In the genomic region with DNA sequence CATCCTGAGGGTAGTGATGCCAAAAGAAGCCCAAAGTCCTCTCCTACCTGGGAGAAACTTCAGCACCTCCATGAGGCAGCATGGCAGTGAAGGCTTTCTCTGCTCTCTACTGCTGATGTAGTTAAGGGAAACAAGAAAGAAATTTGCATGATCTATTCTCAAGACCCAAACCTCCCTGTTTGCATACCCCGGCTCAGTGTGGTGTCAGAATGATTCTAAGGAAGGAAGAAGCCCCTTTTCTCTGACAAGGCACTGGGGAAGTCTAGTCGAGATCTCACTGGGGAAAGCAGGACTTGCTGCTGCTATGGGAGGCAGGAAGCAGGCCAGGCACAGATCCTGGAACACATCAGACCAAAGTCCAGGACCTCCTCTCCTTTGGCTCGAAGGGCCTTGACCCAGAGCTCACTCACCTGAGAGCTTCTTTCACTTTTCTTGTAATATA, we compare ENCODE assay signal across 1 cellular context.
TF ChIP-seq lines count a peak whose summit lies in the region.

No MANE protein-coding gene starts in this region.

TF ChIP-seq in GM12878, 131 proteins besides CTCF, POLR2A, EP300 and RAD21 (continued from another document and continues in another):
- TF ChIP-seq USF1 (IDR thresholded peaks at IDR 0.05; ENCODE audit: borderline replicate concordance, extremely low read length, insufficient read depth, low read depth, low read length) (no peak), POLR2AphosphoS2 (IDR thresholded peaks at IDR 0.05; ENCODE audit: low read depth, low read length) (no peak), TAF1 (IDR thresholded peaks at IDR 0.05; ENCODE audit: borderline replicate concordance, low read depth, low read length) (peak; percentile 68; the same call in 1 of the 2 replicates), ETV6 (conservative IDR thresholded peaks at IDR 0.05 in 1 of 2, IDR thresholded peaks at IDR 0.05 in 1 of 2; ENCODE audit: borderline replicate concordance in 1 of 2, low read depth in 1 of 2) (peak in 1 of 2 experiments; percentile 34; a peak in 1 of 4 replicates), SIN3A (IDR thresholded peaks at IDR 0.05; ENCODE audit: low read depth, low read length) (no peak), BCL11A (IDR thresholded peaks at IDR 0.05; ENCODE audit: low read depth, low read length) (no peak), BRCA1 (IDR thresholded peaks at IDR 0.05; ENCODE audit: low read depth, low read length) (no peak), BCL3 (IDR thresholded peaks at IDR 0.05; ENCODE audit: borderline replicate concordance, insufficient read depth, low read depth, low read length, poor library complexity, severe bottlenecking) (no peak), TCF3 (IDR thresholded peaks at IDR 0.05; ENCODE audit: borderline replicate concordance, insufficient read depth, low read depth, low read length) (no peak), SUPT20H (IDR thresholded peaks at IDR 0.05; ENCODE audit: borderline replicate concordance, control insufficient read depth, low read depth, low read length) (no peak), CBX3 (IDR thresholded peaks at IDR 0.05; ENCODE audit: borderline replicate concordance, low read depth) (no peak), RELB (IDR thresholded peaks at IDR 0.05; ENCODE audit: low read depth) (peak; percentile 56; the same call in 1 of the 2 replicates), IRF4 (IDR thresholded peaks at IDR 0.05; ENCODE audit: low read depth, low read length) (no peak; the same call in 1 of the 2 replicates), MTA2 (IDR thresholded peaks at IDR 0.05; ENCODE audit: low read depth) (no peak; the same call in 1 of the 2 replicates), GATAD2B (conservative IDR thresholded peaks at IDR 0.05; ENCODE audit: low read depth) (peak; percentile 47; the same call in 1 of the 2 replicates), MYC (IDR thresholded peaks at IDR 0.05; ENCODE audit: insufficient read depth, insufficient read length, insufficient replicate concordance, low read length, severe bottlenecking) (no peak), IKZF1 (conservative IDR thresholded peaks at IDR 0.05) (peak; percentile 88), E4F1 (IDR thresholded peaks at IDR 0.05; ENCODE audit: borderline replicate concordance, partially characterized antibody) (no peak), ELK1 (IDR thresholded peaks at IDR 0.05; ENCODE audit: low read depth, low read length) (no peak), CREB1 (IDR thresholded peaks at IDR 0.05; ENCODE audit: low read depth) (peak; percentile 42; the same call in 1 of the 2 replicates), RELA (IDR thresholded peaks at IDR 0.05; ENCODE audit: borderline replicate concordance, partially characterized antibody) (no peak), SMAD5 (IDR thresholded peaks at IDR 0.05; ENCODE audit: low read depth) (peak; percentile 43; the same call in 1 of the 2 replicates), CEBPB (IDR thresholded peaks at IDR 0.05; ENCODE audit: borderline replicate concordance in 1 of 2, low read depth in 2 of 2, low read length in 2 of 2) (no peak), ZNF592 (IDR thresholded peaks at IDR 0.05) (no peak), MYB (IDR thresholded peaks at IDR 0.05; ENCODE audit: borderline replicate concordance, low read depth, low read length) (no peak), CBX5 (IDR thresholded peaks at IDR 0.05; ENCODE audit: low read depth) (no peak)
- TF ChIP-seq, protein P1, sequence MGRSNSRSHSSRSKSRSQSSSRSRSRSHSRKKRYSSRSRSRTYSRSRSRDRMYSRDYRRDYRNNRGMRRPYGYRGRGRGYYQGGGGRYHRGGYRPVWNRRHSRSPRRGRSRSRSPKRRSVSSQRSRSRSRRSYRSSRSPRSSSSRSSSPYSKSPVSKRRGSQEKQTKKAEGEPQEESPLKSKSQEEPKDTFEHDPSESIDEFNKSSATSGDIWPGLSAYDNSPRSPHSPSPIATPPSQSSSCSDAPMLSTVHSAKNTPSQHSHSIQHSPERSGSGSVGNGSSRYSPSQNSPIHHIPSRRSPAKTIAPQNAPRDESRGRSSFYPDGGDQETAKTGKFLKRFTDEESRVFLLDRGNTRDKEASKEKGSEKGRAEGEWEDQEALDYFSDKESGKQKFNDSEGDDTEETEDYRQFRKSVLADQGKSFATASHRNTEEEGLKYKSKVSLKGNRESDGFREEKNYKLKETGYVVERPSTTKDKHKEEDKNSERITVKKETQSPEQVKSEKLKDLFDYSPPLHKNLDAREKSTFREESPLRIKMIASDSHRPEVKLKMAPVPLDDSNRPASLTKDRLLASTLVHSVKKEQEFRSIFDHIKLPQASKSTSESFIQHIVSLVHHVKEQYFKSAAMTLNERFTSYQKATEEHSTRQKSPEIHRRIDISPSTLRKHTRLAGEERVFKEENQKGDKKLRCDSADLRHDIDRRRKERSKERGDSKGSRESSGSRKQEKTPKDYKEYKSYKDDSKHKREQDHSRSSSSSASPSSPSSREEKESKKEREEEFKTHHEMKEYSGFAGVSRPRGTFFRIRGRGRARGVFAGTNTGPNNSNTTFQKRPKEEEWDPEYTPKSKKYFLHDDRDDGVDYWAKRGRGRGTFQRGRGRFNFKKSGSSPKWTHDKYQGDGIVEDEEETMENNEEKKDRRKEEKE (IDR thresholded peaks at IDR 0.05): no peak
- TF ChIP-seq, protein P2, sequence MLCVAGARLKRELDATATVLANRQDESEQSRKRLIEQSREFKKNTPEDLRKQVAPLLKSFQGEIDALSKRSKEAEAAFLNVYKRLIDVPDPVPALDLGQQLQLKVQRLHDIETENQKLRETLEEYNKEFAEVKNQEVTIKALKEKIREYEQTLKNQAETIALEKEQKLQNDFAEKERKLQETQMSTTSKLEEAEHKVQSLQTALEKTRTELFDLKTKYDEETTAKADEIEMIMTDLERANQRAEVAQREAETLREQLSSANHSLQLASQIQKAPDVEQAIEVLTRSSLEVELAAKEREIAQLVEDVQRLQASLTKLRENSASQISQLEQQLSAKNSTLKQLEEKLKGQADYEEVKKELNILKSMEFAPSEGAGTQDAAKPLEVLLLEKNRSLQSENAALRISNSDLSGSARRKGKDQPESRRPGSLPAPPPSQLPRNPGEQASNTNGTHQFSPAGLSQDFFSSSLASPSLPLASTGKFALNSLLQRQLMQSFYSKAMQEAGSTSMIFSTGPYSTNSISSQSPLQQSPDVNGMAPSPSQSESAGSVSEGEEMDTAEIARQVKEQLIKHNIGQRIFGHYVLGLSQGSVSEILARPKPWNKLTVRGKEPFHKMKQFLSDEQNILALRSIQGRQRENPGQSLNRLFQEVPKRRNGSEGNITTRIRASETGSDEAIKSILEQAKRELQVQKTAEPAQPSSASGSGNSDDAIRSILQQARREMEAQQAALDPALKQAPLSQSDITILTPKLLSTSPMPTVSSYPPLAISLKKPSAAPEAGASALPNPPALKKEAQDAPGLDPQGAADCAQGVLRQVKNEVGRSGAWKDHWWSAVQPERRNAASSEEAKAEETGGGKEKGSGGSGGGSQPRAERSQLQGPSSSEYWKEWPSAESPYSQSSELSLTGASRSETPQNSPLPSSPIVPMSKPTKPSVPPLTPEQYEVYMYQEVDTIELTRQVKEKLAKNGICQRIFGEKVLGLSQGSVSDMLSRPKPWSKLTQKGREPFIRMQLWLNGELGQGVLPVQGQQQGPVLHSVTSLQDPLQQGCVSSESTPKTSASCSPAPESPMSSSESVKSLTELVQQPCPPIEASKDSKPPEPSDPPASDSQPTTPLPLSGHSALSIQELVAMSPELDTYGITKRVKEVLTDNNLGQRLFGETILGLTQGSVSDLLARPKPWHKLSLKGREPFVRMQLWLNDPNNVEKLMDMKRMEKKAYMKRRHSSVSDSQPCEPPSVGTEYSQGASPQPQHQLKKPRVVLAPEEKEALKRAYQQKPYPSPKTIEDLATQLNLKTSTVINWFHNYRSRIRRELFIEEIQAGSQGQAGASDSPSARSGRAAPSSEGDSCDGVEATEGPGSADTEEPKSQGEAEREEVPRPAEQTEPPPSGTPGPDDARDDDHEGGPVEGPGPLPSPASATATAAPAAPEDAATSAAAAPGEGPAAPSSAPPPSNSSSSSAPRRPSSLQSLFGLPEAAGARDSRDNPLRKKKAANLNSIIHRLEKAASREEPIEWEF (IDR thresholded peaks at IDR 0.05; ENCODE audit: insufficient replicate concordance, low read depth, low read length): peak; percentile 45
